ENCODE assay signal across 1 cellular context in the genomic region with DNA sequence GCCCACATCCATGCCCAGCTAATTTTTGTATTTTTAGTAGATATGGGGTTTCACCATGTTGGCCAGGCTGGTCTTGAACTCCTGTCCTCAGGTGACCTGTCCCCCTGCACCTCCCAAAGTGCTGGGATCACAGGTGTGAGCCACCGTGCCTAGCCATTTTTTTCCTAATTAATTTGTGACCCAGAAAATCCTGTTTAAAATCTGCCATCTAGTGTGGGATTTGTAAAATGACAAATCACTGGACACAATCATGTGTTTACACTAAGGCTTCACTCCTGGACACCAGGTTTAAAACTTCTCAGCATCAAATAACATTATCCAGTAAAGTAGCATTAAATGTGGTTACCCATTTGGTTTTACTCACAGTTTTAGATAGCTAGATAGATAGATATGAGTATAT.
TF ChIP-seq lines count a peak whose summit lies in the region.

No MANE protein-coding gene starts in this region.

TF ChIP-seq in HepG2, 621 proteins besides CTCF, POLR2A, EP300 and RAD21 (continued from another document):
- TF ChIP-seq KIAA2018 (CRISPR knock-in tag; IDR thresholded peaks at IDR 0.05; ENCODE audit: borderline replicate concordance) (no peak), FOXA1 (IDR thresholded peaks at IDR 0.05) (no peak), FOXA1 (CRISPR knock-in tag; IDR thresholded peaks at IDR 0.05) (peak; percentile 33; the same call in 1 of the 2 replicates), ZNF460 (CRISPR knock-in tag; IDR thresholded peaks at IDR 0.05; ENCODE audit: borderline replicate concordance) (peak; percentile 69; the same call in 1 of the 2 replicates), ZNF121 (CRISPR knock-in tag; IDR thresholded peaks at IDR 0.05) (no peak), ZNF512B (CRISPR knock-in tag; IDR thresholded peaks at IDR 0.05; ENCODE audit: borderline replicate concordance) (no peak), ZNF124 (CRISPR knock-in tag; IDR thresholded peaks at IDR 0.05) (no peak), SMC3 (IDR thresholded peaks at IDR 0.05; ENCODE audit: low read length) (peak; percentile 52), MAFK (conservative IDR thresholded peaks at IDR 0.05 in 1 of 2, IDR thresholded peaks at IDR 0.05 in 1 of 2; ENCODE audit: low read length in 2 of 2) (no peak), ZNF614 (CRISPR knock-in tag; IDR thresholded peaks at IDR 0.05; ENCODE audit: borderline replicate concordance) (no peak), FOXK1 (CRISPR knock-in tag; IDR thresholded peaks at IDR 0.05; ENCODE audit: borderline replicate concordance, low read depth) (0 out of 2 replicates have a peak, but pooled peaks have one; percentile 12), FOXA3 (CRISPR knock-in tag; IDR thresholded peaks at IDR 0.05) (peak; percentile 36), ZNF503 (CRISPR knock-in tag; IDR thresholded peaks at IDR 0.05) (no peak), MIXL1 (CRISPR knock-in tag; IDR thresholded peaks at IDR 0.05) (peak; percentile 87), ZNF569 (CRISPR knock-in tag; IDR thresholded peaks at IDR 0.05; ENCODE audit: borderline replicate concordance) (no peak), ZNF572 (CRISPR knock-in tag; IDR thresholded peaks at IDR 0.05) (no peak), STAG1 (CRISPR knock-in tag; IDR thresholded peaks at IDR 0.05) (peak; percentile 76), HMGA1 (CRISPR knock-in tag; conservative IDR thresholded peaks at IDR 0.05) (no peak), MYNN (CRISPR knock-in tag; IDR thresholded peaks at IDR 0.05; ENCODE audit: low read depth) (no peak), ZNF142 (CRISPR knock-in tag; IDR thresholded peaks at IDR 0.05) (no peak)
- TF ChIP-seq, protein P1, sequence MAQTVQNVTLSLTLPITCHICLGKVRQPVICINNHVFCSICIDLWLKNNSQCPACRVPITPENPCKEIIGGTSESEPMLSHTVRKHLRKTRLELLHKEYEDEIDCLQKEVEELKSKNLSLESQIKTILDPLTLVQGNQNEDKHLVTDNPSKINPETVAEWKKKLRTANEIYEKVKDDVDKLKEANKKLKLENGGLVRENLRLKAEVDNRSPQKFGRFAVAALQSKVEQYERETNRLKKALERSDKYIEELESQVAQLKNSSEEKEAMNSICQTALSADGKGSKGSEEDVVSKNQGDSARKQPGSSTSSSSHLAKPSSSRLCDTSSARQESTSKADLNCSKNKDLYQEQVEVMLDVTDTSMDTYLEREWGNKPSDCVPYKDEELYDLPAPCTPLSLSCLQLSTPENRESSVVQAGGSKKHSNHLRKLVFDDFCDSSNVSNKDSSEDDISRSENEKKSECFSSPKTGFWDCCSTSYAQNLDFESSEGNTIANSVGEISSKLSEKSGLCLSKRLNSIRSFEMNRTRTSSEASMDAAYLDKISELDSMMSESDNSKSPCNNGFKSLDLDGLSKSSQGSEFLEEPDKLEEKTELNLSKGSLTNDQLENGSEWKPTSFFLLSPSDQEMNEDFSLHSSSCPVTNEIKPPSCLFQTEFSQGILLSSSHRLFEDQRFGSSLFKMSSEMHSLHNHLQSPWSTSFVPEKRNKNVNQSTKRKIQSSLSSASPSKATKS (CRISPR knock-in tag; IDR thresholded peaks at IDR 0.05): no peak
- TF ChIP-seq, protein P2, sequence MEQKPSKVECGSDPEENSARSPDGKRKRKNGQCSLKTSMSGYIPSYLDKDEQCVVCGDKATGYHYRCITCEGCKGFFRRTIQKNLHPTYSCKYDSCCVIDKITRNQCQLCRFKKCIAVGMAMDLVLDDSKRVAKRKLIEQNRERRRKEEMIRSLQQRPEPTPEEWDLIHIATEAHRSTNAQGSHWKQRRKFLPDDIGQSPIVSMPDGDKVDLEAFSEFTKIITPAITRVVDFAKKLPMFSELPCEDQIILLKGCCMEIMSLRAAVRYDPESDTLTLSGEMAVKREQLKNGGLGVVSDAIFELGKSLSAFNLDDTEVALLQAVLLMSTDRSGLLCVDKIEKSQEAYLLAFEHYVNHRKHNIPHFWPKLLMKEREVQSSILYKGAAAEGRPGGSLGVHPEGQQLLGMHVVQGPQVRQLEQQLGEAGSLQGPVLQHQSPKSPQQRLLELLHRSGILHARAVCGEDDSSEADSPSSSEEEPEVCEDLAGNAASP (CRISPR knock-in tag; IDR thresholded peaks at IDR 0.05; ENCODE audit: borderline replicate concordance): peak; percentile 21; the same call in 1 of the 2 replicates
- TF ChIP-seq, protein P3, sequence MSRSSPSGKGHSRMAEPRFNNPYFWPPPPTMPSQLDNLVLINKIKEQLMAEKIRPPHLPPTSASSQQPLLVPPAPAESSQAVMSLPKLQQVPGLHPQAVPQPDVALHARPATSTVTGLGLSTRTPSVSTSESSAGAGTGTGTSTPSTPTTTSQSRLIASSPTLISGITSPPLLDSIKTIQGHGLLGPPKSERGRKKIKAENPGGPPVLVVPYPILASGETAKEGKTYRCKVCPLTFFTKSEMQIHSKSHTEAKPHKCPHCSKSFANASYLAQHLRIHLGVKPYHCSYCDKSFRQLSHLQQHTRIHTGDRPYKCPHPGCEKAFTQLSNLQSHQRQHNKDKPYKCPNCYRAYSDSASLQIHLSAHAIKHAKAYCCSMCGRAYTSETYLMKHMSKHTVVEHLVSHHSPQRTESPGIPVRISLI (CRISPR knock-in tag; IDR thresholded peaks at IDR 0.05; ENCODE audit: borderline replicate concordance): peak; percentile 38; the same call in 1 of the 2 replicates
